Comparison of ENCODE assay signal across 24 cellular contexts in genomic region chr10:71741671-71742070, GRCh38. TPM values are rescaled to one million over a fixed set of nuclear protein-coding genes. Genes with fewer than 3 reads are reported as not detected.
DNase-seq lines count a peak whose midpoint lies in the region; ATAC-seq, FAIRE-seq and TF ChIP-seq lines count a peak whose summit lies in the region.
"Had no signal": no experiment of that assay in that cellular context is flagged by ENCODE, and none has a peak within 500 bp of the region (broad histone marks: within the 10 kb centered on the region; RNA-seq: fewer than 3 reads in every experiment).

No MANE protein-coding gene starts in this region.

- FAIRE-seq in K562 (lab: Jason Lieb, UNC), result no peak
- FAIRE-seq: RCC 7860 had no signal

- peak overlapping the region; percentile 66 for H3K27ac ChIP-seq in KOPT-K1 (ENCODE audit: low read depth, low read length, poor library complexity, severe bottlenecking)
- H3K27ac ChIP-seq in K562 (ENCODE audit: extremely low read depth, low read depth, low read length), result no peak overlapping the region
- peak overlapping the region; percentile 2 to 98 (median 47) for H3K27ac ChIP-seq in spleen
- H3K27ac ChIP-seq: cardiac muscle cell, gastrocnemius medialis, suprapubic skin, uterus had no signal

- POLR2A ChIA-PET in K562 (lab: Yijun Ruan, JAX), result interaction anchor here (0.6 to 1.5 kb wide), 7 partner anchors 9 to 421 kb away, joined by 3 to 4 read pairs (median 3); no protein-coding TSS in a partner anchor

- H3K4me3 Mint-ChIP-seq in activated T-cell treated with anti-CD3 and anti-CD28 coated beads, Interleukin-2, amount 50 U/mL, for 24 hours, result no peak overlapping the region
- H3K4me3 Mint-ChIP-seq: neural crest cell had no signal

- no peaks in the 10 kb centered on the region for H4K20me1 ChIP-seq in K562 (replicated peaks; ENCODE audit: control insufficient read depth, insufficient read depth, low read length)

- 61% methylated on average over 20 of the region's 20 CpGs for WGBS in K562 (ENCODE audit: insufficient coverage, low coverage, missing lambda C conversion rate)
- 93 to 97% (median 96%) methylated on average over 16 to 20 of the region's 20 CpGs for WGBS in spleen, 5 donors

- H3K27me3 ChIP-seq in K562 (ENCODE audit: control insufficient read depth in 2 of 2, insufficient read depth in 2 of 2, low read length in 2 of 2), result no peaks in the 10 kb centered on the region
- no peaks in the 10 kb centered on the region for H3K27me3 ChIP-seq in spleen (replicated peaks in 1 of 7)
- H3K27me3 ChIP-seq: cardiac muscle cell, gastrocnemius medialis, suprapubic skin, uterus had no signal

- H3K4me1 ChIP-seq in K562 (replicated peaks in 1 of 2; ENCODE audit: control insufficient read depth in 2 of 2, insufficient read depth in 2 of 2, low read length in 2 of 2) (peaks cover 36 to 38% of the 10 kb centered on the region in 2 experiments), spleen (peaks cover 40 to 100% (median 92%) of the 10 kb centered on the region in 6 donors)
- H3K4me1 ChIP-seq: uterus had no signal

- H3K9me3 ChIP-seq in KOPT-K1 (ENCODE audit: insufficient read depth, low read length, poor library complexity, severe bottlenecking) (no peaks in the 10 kb centered on the region), K562 (replicated peaks; ENCODE audit: control insufficient read depth, insufficient read depth, low read depth, low read length) (no peaks in the 10 kb centered on the region), spleen (peaks cover 0 to 5% (median 0%) of the 10 kb centered on the region in 8 donors)
- H3K9me3 ChIP-seq: gastrocnemius medialis, suprapubic skin, uterus had no signal

- H3K9me1 ChIP-seq in K562 (ENCODE audit: control insufficient read depth, insufficient read depth, low read length), result peaks cover 3% of the 10 kb centered on the region

- no peaks in the 10 kb centered on the region for H3K27me3 Mint-ChIP-seq in activated T-cell treated with anti-CD3 and anti-CD28 coated beads, Interleukin-2, amount 50 U/mL, for 24 hours

- TF ChIP-seq RAD21 in K562 (CRISPR knock-in tag; conservative IDR thresholded peaks at IDR 0.05 in 1 of 2, IDR thresholded peaks at IDR 0.05 in 1 of 2), result no peak

- H3K4me3 ChIP-seq in K562, result no peak overlapping the region
- no peak overlapping the region for H3K4me3 ChIP-seq in spleen
- H3K4me3 ChIP-seq: cardiac muscle cell, gastrocnemius medialis, smooth muscle cell, suprapubic skin, uterus had no signal

- ATAC-seq in K562, result no peak
- ATAC-seq: gastrocnemius medialis had no signal

- in situ Hi-C loops in K562 (cut with MboI), result no loop called here

- no peak overlapping the region for H3K4me2 ChIP-seq in K562 (ENCODE audit: insufficient read depth, low read length)
- H3K4me2 ChIP-seq: smooth muscle cell had no signal

- DNase-seq in activated T-cell treated with anti-CD3 and anti-CD28 coated beads, Interleukin-2, amount 50 U/mL, for 24 hours, result no peak
- DNase-seq in activated T-cell treated with anti-CD3 and anti-CD28 coated beads for 4 hours (no peak), K562 (ENCODE audit: extremely low read depth in 1 of 4, low spot score in 3 of 4) (no peak), spleen (peak; percentile 80), DMS79 treated with DMSO at 0.1 percent for 48 hours (lab: John Stamatoyannopoulos, UW) (no peak), ecto neural progenitor cell (ENCODE audit: low spot score) (no peak), NCI-H1092 (lab: John Stamatoyannopoulos, UW) (no peak)
- DNase-seq: activated CD4-positive, CD25-positive, alpha-beta regulatory T cell treated with anti-CD3 and anti-CD28 coated beads, Interleukin-2, amount 50 U/mL, for 72 hours; amygdala; COR-L47; gastrocnemius medialis; KG1; mesendoderm; NCI-H1930; NCI-H446; stimulated activated CD4-positive, alpha-beta T cell treated with anti-CD3 and anti-CD28 coated beads, Interleukin-4, amount 100 ng/mL, for 24 hours; uterus had no signal

- H3K9me3 Mint-ChIP-seq in activated T-cell treated with anti-CD3 and anti-CD28 coated beads, Interleukin-2, amount 50 U/mL, for 24 hours, result no peaks in the 10 kb centered on the region
- H3K9me3 Mint-ChIP-seq: neural crest cell had no signal

- H3K36me3 ChIP-seq in KOPT-K1 (ENCODE audit: insufficient read depth, low read length) (no peaks in the 10 kb centered on the region), K562 (ENCODE audit: control insufficient read depth, insufficient read depth, low read length) (no peaks in the 10 kb centered on the region), spleen (peaks cover 0 to 5% (median 0%) of the 10 kb centered on the region in 6 donors)
- H3K36me3 ChIP-seq: cardiac muscle cell, gastrocnemius medialis, suprapubic skin, uterus had no signal

- TF ChIP-seq POLR2A in K562 (conservative IDR thresholded peaks at IDR 0.05), result no peak
- TF ChIP-seq POLR2A in spleen (IDR thresholded peaks at IDR 0.05), result no peak

- no peaks in the 10 kb centered on the region for H3K79me2 ChIP-seq in K562 (ENCODE audit: control insufficient read depth, insufficient read depth, low read length)

- TF ChIP-seq CTCF in K562 (IDR thresholded peaks at IDR 0.05 in 2 of 3, conservative IDR thresholded peaks at IDR 0.05 in 1 of 3; ENCODE audit: insufficient read depth in 2 of 3, low read depth in 1 of 3, low read length in 3 of 3) (no peak), spleen (IDR thresholded peaks at IDR 0.05 in 8 of 11, conservative IDR thresholded peaks at IDR 0.05 in 3 of 11) (no peak)

- peaks cover 22% of the 10 kb centered on the region for H3K36me3 Mint-ChIP-seq in activated T-cell treated with anti-CD3 and anti-CD28 coated beads, Interleukin-2, amount 50 U/mL, for 24 hours (ENCODE audit: low read depth)

- peak overlapping the region; percentile 98 for H3K27ac Mint-ChIP-seq in activated T-cell treated with anti-CD3 and anti-CD28 coated beads, Interleukin-2, amount 50 U/mL, for 24 hours

- no TSS peak for BruUV-seq in K562 (replicated peaks; lab: Mats Ljungman, UMichigan)

- no peak overlapping the region for H2AFZ ChIP-seq in K562 (ENCODE audit: low read depth, low read length)

- peaks cover 100% of the 10 kb centered on the region for H3K4me1 Mint-ChIP-seq in activated T-cell treated with anti-CD3 and anti-CD28 coated beads, Interleukin-2, amount 50 U/mL, for 24 hours (ENCODE audit: low read depth)

- intact Hi-C loops in K562 (cut with micrococcal nuclease) (no loop called here), spleen (cut with DNase I; ENCODE audit: low total_unique reads) (no loop called here)

- TF ChIP-seq EP300 in K562 (IDR thresholded peaks at IDR 0.05; ENCODE audit: low read length), result no peak

- CTCF ChIA-PET in K562 (lab: Yijun Ruan, JAX; ENCODE audit: low intra/inter-chr PET ratio), result no interaction called here

- no peak overlapping the region for H3K9ac ChIP-seq in K562 (ENCODE audit: insufficient read depth in 1 of 2, low read depth in 2 of 2, low read length in 2 of 2)

TF ChIP-seq in K562, 482 proteins besides CTCF, POLR2A, EP300 and RAD21 (continues in another document):
- TF ChIP-seq DACH1 (IDR thresholded peaks at IDR 0.05; ENCODE audit: partially characterized antibody), result no peak

RNA-seq across cellular contexts. Expression of gene C10orf105, which starts 22.1 kb away (rescaled TPM):
- total RNA-seq in K562 (2011; cell fraction: chromatin; rRNA removed; ENCODE audit: low replicate concordance), result 0.09 TPM in 1 of 2 replicates, not detected in the other
- total RNA-seq in K562 (2011; cell fraction: nucleolus; rRNA removed), result 0.17 TPM in 1 of 2 replicates, not detected in the other
- total RNA-seq in K562 (2011; cell fraction: nucleoplasm; rRNA removed), result not detected in 2 replicates
- total RNA-seq in K562 (2014; rRNA removed) (not detected in 2 replicates), K562 (2014; rRNA removed; fragmentation: Illumina TruSeq; extraction: Trizol) (0.03 and 0.04 TPM in 2 replicates), K562 (2015; rRNA removed; fragmentation: Illumina TruSeq; extraction: Trizol) (0.15 and 0.25 TPM in 2 replicates), K562 (2021) (0.09 TPM in 2 replicates), spleen (1 to 10 TPM; 1.4 to 4.4 (median 3.4) TPM)
- polyA plus RNA-seq in K562 (2011; rRNA removed) (0.04 TPM in 2 replicates), K562 (2014; fragmentation: Illumina TruSeq; extraction: Trizol) (0.03 and 0.07 TPM in 2 replicates), K562 (2014; fragmentation: Nextera tagmentation; extraction: Ambion mirVana) (not detected), K562 (2014; rRNA removed) (0.04 and 0.11 TPM in 2 replicates), spleen (under 1 TPM; 0.08 to 0.38 (median 0.20) TPM)
- polyA plus RNA-seq in K562 (2011; cell fraction: cytosol; rRNA removed), result 0.01 and 0.12 TPM in 2 replicates
- 0.10 TPM in 1 of 2 replicates, not detected in the other for polyA plus RNA-seq in K562 (2011; cell fraction: nucleus; rRNA removed)
- 0.40 and 0.58 TPM in 2 replicates for polyA plus RNA-seq in K562 (2012)
- 0.18 TPM in 1 of 2 replicates, not detected in the other for polyA minus RNA-seq in K562 (2011; rRNA and poly(A)+ RNA removed)
- 0.19 TPM in 1 of 2 replicates, not detected in the other for polyA minus RNA-seq in K562 (2011; cell fraction: cytosol; rRNA and poly(A)+ RNA removed)
- under 0.01 and 0.11 TPM in 2 replicates for polyA minus RNA-seq in K562 (2011; cell fraction: nucleus; rRNA and poly(A)+ RNA removed)
- total RNA-seq: gastrocnemius medialis, pulmonary artery endothelial cell had no signal
- polyA plus RNA-seq: cardiac muscle cell, smooth muscle cell had no signal

RNA-seq across cellular contexts. Expression of gene VSIR, which starts 31.6 kb away (rescaled TPM):
- total RNA-seq in K562 (2011; cell fraction: chromatin; rRNA removed; ENCODE audit: low replicate concordance), result 4.2 and 14.4 TPM in 2 replicates
- 9.6 and 14.8 TPM in 2 replicates for total RNA-seq in K562 (2011; cell fraction: nucleolus; rRNA removed)
- 9.2 and 10.6 TPM in 2 replicates for total RNA-seq in K562 (2011; cell fraction: nucleoplasm; rRNA removed)
- total RNA-seq in K562 (2014; rRNA removed) (12.7 and 13.1 TPM in 2 replicates), K562 (2014; rRNA removed; fragmentation: Illumina TruSeq; extraction: Trizol) (2.4 and 3.0 TPM in 2 replicates), K562 (2015; rRNA removed; fragmentation: Illumina TruSeq; extraction: Trizol) (20.1 and 20.5 TPM in 2 replicates), K562 (2021) (15.2 and 15.7 TPM in 2 replicates), spleen (100 to 1,000 TPM; 202 to 512 (median 313) TPM)
- polyA plus RNA-seq in K562 (2011; rRNA removed) (6.3 and 7.9 TPM in 2 replicates), K562 (2014; fragmentation: Illumina TruSeq; extraction: Trizol) (12.1 and 15.1 TPM in 2 replicates), K562 (2014; fragmentation: Nextera tagmentation; extraction: Ambion mirVana) (under 1 TPM; 0.14 to 0.41 TPM), K562 (2014; rRNA removed) (9.3 and 12.6 TPM in 2 replicates), spleen (10 to 100 TPM; 34.5 to 84.3 (median 50.4) TPM)
- polyA plus RNA-seq in K562 (2011; cell fraction: cytosol; rRNA removed), result 4.8 and 19.8 TPM in 2 replicates
- 7.5 and 24.7 TPM in 2 replicates for polyA plus RNA-seq in K562 (2011; cell fraction: nucleus; rRNA removed)
- polyA plus RNA-seq in K562 (2012), result 17.5 and 209 TPM in 2 replicates
- polyA minus RNA-seq in K562 (2011; rRNA and poly(A)+ RNA removed), result 2.1 and 6.2 TPM in 2 replicates
- 4.9 and 8.1 TPM in 2 replicates for polyA minus RNA-seq in K562 (2011; cell fraction: cytosol; rRNA and poly(A)+ RNA removed)
- polyA minus RNA-seq in K562 (2011; cell fraction: nucleus; rRNA and poly(A)+ RNA removed), result 6.1 and 8.9 TPM in 2 replicates
- total RNA-seq: neural crest cell had no signal

Comparison
In these comparisons a context has a peak if more than half of its experiments do, and no peak if none do; other contexts are left out.
1. RNA of gene VSIR, which starts 31.6 kb away (total RNA-seq): 202 to 512 TPM in spleen; 2.4 to 20.5 TPM in K562; every median in the first group is over 4 times any median in the second.